2 cellular contexts compared by ENCODE assay signal in genomic region chr1:33516891-33517550, GRCh38.
TF ChIP-seq lines count a peak whose summit lies in the region.

No MANE protein-coding gene starts in this region.

TF ChIP-seq in GM23338, 12 proteins besides CTCF, POLR2A, EP300 and RAD21:
- TF ChIP-seq POLR2AphosphoS5 (IDR thresholded peaks at IDR 0.05; ENCODE audit: low read depth) (no peak), STAT1 (IDR thresholded peaks at IDR 0.05; ENCODE audit: unreplicated experiment) (no peak), JUNB (IDR thresholded peaks at IDR 0.05; ENCODE audit: unreplicated experiment) (no peak), CREB1 (CRISPR knock-in tag; IDR thresholded peaks at IDR 0.05; ENCODE audit: low read depth) (no peak), ZNF114 (CRISPR knock-in tag; IDR thresholded peaks at IDR 0.05) (no peak), REST (IDR thresholded peaks at IDR 0.05; ENCODE audit: unreplicated experiment) (no peak)
- TF ChIP-seq, protein P1, sequence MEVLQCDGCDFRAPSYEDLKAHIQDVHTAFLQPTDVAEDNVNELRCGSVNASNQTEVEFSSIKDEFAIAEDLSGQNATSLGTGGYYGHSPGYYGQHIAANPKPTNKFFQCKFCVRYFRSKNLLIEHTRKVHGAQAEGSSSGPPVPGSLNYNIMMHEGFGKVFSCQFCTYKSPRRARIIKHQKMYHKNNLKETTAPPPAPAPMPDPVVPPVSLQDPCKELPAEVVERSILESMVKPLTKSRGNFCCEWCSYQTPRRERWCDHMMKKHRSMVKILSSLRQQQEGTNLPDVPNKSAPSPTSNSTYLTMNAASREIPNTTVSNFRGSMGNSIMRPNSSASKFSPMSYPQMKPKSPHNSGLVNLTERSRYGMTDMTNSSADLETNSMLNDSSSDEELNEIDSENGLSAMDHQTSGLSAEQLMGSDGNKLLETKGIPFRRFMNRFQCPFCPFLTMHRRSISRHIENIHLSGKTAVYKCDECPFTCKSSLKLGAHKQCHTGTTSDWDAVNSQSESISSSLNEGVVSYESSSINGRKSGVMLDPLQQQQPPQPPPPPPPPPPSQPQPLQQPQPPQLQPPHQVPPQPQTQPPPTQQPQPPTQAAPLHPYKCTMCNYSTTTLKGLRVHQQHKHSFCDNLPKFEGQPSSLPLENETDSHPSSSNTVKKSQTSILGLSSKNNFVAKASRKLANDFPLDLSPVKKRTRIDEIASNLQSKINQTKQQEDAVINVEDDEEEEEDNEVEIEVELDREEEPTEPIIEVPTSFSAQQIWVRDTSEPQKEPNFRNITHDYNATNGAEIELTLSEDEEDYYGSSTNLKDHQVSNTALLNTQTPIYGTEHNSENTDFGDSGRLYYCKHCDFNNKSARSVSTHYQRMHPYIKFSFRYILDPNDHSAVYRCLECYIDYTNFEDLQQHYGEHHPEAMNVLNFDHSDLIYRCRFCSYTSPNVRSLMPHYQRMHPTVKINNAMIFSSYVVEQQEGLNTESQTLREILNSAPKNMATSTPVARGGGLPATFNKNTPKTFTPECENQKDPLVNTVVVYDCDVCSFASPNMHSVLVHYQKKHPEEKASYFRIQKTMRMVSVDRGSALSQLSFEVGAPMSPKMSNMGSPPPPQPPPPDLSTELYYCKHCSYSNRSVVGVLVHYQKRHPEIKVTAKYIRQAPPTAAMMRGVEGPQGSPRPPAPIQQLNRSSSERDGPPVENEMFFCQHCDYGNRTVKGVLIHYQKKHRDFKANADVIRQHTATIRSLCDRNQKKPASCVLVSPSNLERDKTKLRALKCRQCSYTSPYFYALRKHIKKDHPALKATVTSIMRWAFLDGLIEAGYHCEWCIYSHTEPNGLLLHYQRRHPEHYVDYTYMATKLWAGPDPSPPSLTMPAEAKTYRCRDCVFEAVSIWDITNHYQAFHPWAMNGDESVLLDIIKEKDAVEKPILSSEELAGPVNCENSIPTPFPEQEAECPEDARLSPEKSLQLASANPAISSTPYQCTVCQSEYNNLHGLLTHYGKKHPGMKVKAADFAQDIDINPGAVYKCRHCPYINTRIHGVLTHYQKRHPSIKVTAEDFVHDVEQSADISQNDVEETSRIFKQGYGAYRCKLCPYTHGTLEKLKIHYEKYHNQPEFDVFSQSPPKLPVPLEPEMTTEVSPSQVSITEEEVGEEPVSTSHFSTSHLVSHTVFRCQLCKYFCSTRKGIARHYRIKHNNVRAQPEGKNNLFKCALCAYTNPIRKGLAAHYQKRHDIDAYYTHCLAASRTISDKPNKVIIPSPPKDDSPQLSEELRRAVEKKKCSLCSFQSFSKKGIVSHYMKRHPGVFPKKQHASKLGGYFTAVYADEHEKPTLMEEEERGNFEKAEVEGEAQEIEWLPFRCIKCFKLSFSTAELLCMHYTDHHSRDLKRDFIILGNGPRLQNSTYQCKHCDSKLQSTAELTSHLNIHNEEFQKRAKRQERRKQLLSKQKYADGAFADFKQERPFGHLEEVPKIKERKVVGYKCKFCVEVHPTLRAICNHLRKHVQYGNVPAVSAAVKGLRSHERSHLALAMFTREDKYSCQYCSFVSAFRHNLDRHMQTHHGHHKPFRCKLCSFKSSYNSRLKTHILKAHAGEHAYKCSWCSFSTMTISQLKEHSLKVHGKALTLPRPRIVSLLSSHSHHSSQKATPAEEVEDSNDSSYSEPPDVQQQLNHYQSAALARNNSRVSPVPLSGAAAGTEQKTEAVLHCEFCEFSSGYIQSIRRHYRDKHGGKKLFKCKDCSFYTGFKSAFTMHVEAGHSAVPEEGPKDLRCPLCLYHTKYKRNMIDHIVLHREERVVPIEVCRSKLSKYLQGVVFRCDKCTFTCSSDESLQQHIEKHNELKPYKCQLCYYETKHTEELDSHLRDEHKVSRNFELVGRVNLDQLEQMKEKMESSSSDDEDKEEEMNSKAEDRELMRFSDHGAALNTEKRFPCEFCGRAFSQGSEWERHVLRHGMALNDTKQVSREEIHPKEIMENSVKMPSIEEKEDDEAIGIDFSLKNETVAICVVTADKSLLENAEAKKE (CRISPR knock-in tag; IDR thresholded peaks at IDR 0.05) = no peak

TF ChIP-seq in IMR-90, 13 proteins besides CTCF, POLR2A, EP300 and RAD21:
- TF ChIP-seq CHD1 (IDR thresholded peaks at IDR 0.05; ENCODE audit: low read depth, low read length) = no peak
- no peak for TF ChIP-seq SMC3 (IDR thresholded peaks at IDR 0.05; ENCODE audit: low read depth, low read length)
- no peak for TF ChIP-seq RCOR1 (IDR thresholded peaks at IDR 0.05; ENCODE audit: insufficient replicate concordance, low read length)
- TF ChIP-seq MAZ (IDR thresholded peaks at IDR 0.05; ENCODE audit: borderline replicate concordance, low read depth, low read length) = no peak
- no peak for TF ChIP-seq USF2 (IDR thresholded peaks at IDR 0.05; ENCODE audit: low read depth, low read length)
- no peak for TF ChIP-seq CEBPB (IDR thresholded peaks at IDR 0.05; ENCODE audit: low read depth, low read length)
- no peak for TF ChIP-seq MAFK (IDR thresholded peaks at IDR 0.05; ENCODE audit: low read depth, low read length)
- no peak for TF ChIP-seq MXI1 (IDR thresholded peaks at IDR 0.05; ENCODE audit: borderline replicate concordance, low read depth, low read length)
- no peak for TF ChIP-seq NFE2L2 (IDR thresholded peaks at IDR 0.05; ENCODE audit: low read depth, low read length)
- no peak for TF ChIP-seq RFX5 (IDR thresholded peaks at IDR 0.05; ENCODE audit: low read depth, low read length)
- no peak for TF ChIP-seq ELK1 (IDR thresholded peaks at IDR 0.05; ENCODE audit: borderline replicate concordance, low read depth, low read length)
- no peak for TF ChIP-seq FOS (IDR thresholded peaks at IDR 0.05; ENCODE audit: low read depth, low read length)
- TF ChIP-seq BHLHE40 (IDR thresholded peaks at IDR 0.05; ENCODE audit: low read depth, low read length) = no peak
